11 cellular contexts compared by ENCODE assay signal in genomic region chr10:75410135-75410787, GRCh38. TPM values are rescaled to one million over a fixed set of nuclear protein-coding genes. Genes with fewer than 3 reads are reported as not detected.
A peak's percentile ranks its signal among the peaks of the same experiment; 100 is the strongest.
DNase-seq lines count a peak whose midpoint lies in the region; ATAC-seq and TF ChIP-seq lines count a peak whose summit lies in the region.
"Had no signal": no experiment of that assay in that cellular context is flagged by ENCODE, and none has a peak within 500 bp of the region (broad histone marks: within the 10 kb centered on the region; RNA-seq: fewer than 3 reads in every experiment).

No MANE protein-coding gene starts in this region.

- H3K36me3 Mint-ChIP-seq in activated T-cell treated with anti-CD3 and anti-CD28 coated beads, Interleukin-2, amount 50 U/mL, for 72 hours (ENCODE audit: insufficient read depth in 2 of 2): peaks cover 0 to 2% of the 10 kb centered on the region in 2 donors
- H3K36me3 Mint-ChIP-seq in activated T-helper 1 cell treated with anti-CD3 and anti-CD28 coated beads, Interleukin-12 subunit alpha, Interleukin-12 subunit beta, Interleukin-2, Interleukin-4 antibody, amounts not matched to agents 30 ng/mL and 10 ng/mL and 1 ng/mL, durations not matched to agents 14 hours and 24 hours and 36 hours (ENCODE audit: low read depth): peaks cover 5% of the 10 kb centered on the region
- peaks cover 0 to 2% (median 0%) of the 10 kb centered on the region in 3 donors for H3K36me3 Mint-ChIP-seq in immature natural killer cell

- H3K27ac ChIP-seq in suprapubic skin (peak overlapping the region; percentile 92), transverse colon (peak overlapping the region in 2 of 4 donors; percentile 86 to 92)

- H3K4me1 ChIP-seq in suprapubic skin (peaks cover 34% of the 10 kb centered on the region), transverse colon (peaks cover 0 to 22% (median 15%) of the 10 kb centered on the region in 4 donors)
- H3K4me1 ChIP-seq: colonic mucosa had no signal

- 31% methylated on average over 6 of the region's 6 CpGs for WGBS in suprapubic skin
- WGBS in transverse colon (ENCODE audit: low coverage in 1 of 2), 2 donors: 60 to 68% methylated on average over 1 to 6 of the region's 6 CpGs

- intact Hi-C loops in activated T-helper 1 cell treated with anti-CD3 and anti-CD28 coated beads, Interleukin-12 subunit alpha, Interleukin-12 subunit beta, Interleukin-2, Interleukin-4 antibody, amounts not matched to agents 30 ng/mL and 10 ng/mL and 1 ng/mL, durations not matched to agents 14 hours and 24 hours and 36 hours (cut with micrococcal nuclease): no loop called here
- intact Hi-C loops in transverse colon (cut with DNase I; ENCODE audit: low total_unique reads): no loop called here

- TF ChIP-seq EP300 in suprapubic skin (IDR thresholded peaks at IDR 0.05) (no peak), transverse colon (IDR thresholded peaks at IDR 0.05; ENCODE audit: low read depth) (no peak)

- H3K27ac Mint-ChIP-seq in activated T-cell treated with anti-CD3 and anti-CD28 coated beads, Interleukin-2, amount 50 U/mL, for 72 hours: no peak overlapping the region
- no peak overlapping the region for H3K27ac Mint-ChIP-seq in activated T-helper 1 cell treated with anti-CD3 and anti-CD28 coated beads, Interleukin-12 subunit alpha, Interleukin-12 subunit beta, Interleukin-2, Interleukin-4 antibody, amounts not matched to agents 30 ng/mL and 10 ng/mL and 1 ng/mL, durations not matched to agents 14 hours and 24 hours and 36 hours
- H3K27ac Mint-ChIP-seq in immature natural killer cell: no peak overlapping the region

- DNase-seq in activated T-cell treated with anti-CD3 and anti-CD28 coated beads, Interleukin-2, amount 50 U/mL, for 72 hours: no peak
- DNase-seq in activated T-cell treated with anti-CD3 and anti-CD28 coated beads for 4 hours (no peak), immature natural killer cell (no peak), suprapubic skin (ENCODE audit: low spot score in 2 of 2) (no peak), UCSD-AML1 (lab: John Stamatoyannopoulos, UW; ENCODE audit: unreplicated experiment) (no peak), transverse colon (no peak)
- DNase-seq in activated T-helper 1 cell treated with anti-CD3 and anti-CD28 coated beads, Interleukin-12 subunit alpha, Interleukin-12 subunit beta, Interleukin-2, Interleukin-4 antibody, amounts not matched to agents 30 ng/mL and 10 ng/mL and 1 ng/mL, durations not matched to agents 14 hours and 24 hours and 36 hours (ENCODE audit: low spot score): no peak
- DNase-seq: OCI-M1 had no signal

- no peak overlapping the region for H3K4me3 ChIP-seq in suprapubic skin
- H3K4me3 ChIP-seq in transverse colon: no peak overlapping the region

- H3K27me3 ChIP-seq in suprapubic skin (no peaks in the 10 kb centered on the region), transverse colon (peaks cover 10% of the 10 kb centered on the region)

- ATAC-seq in activated T-cell treated with anti-CD3 and anti-CD28 coated beads, Interleukin-2, amount 50 U/mL, for 72 hours (replicated peaks in 1 of 2): no peak
- no peak for ATAC-seq in GM21526 (IDR thresholded peaks at IDR 0.05; ENCODE audit: low FRiP score, unreplicated experiment)

- peaks cover 70% of the 10 kb centered on the region for H3K27me3 Mint-ChIP-seq in activated T-cell treated with anti-CD3 and anti-CD28 coated beads, Interleukin-2, amount 50 U/mL, for 72 hours (ENCODE audit: low read depth)
- H3K27me3 Mint-ChIP-seq in activated T-helper 1 cell treated with anti-CD3 and anti-CD28 coated beads, Interleukin-12 subunit alpha, Interleukin-12 subunit beta, Interleukin-2, Interleukin-4 antibody, amounts not matched to agents 30 ng/mL and 10 ng/mL and 1 ng/mL, durations not matched to agents 14 hours and 24 hours and 36 hours (ENCODE audit: insufficient read depth): peaks cover 54% of the 10 kb centered on the region
- peaks cover 17 to 30% (median 27%) of the 10 kb centered on the region in 3 donors for H3K27me3 Mint-ChIP-seq in immature natural killer cell (ENCODE audit: low read depth in 3 of 3)

- H3K4me3 Mint-ChIP-seq in activated T-cell treated with anti-CD3 and anti-CD28 coated beads, Interleukin-2, amount 50 U/mL, for 72 hours: peak overlapping the region; percentile 74 to 77
- peak overlapping the region; percentile 64 for H3K4me3 Mint-ChIP-seq in activated T-helper 1 cell treated with anti-CD3 and anti-CD28 coated beads, Interleukin-12 subunit alpha, Interleukin-12 subunit beta, Interleukin-2, Interleukin-4 antibody, amounts not matched to agents 30 ng/mL and 10 ng/mL and 1 ng/mL, durations not matched to agents 14 hours and 24 hours and 36 hours
- H3K4me3 Mint-ChIP-seq in immature natural killer cell: peak overlapping the region; percentile 81 to 85 (median 83)

- TF ChIP-seq POLR2A in suprapubic skin (IDR thresholded peaks at IDR 0.05) (no peak), transverse colon (IDR thresholded peaks at IDR 0.05) (no peak)

- H3K9me3 Mint-ChIP-seq in activated T-cell treated with anti-CD3 and anti-CD28 coated beads, Interleukin-2, amount 50 U/mL, for 72 hours: no peaks in the 10 kb centered on the region
- H3K9me3 Mint-ChIP-seq in activated T-helper 1 cell treated with anti-CD3 and anti-CD28 coated beads, Interleukin-12 subunit alpha, Interleukin-12 subunit beta, Interleukin-2, Interleukin-4 antibody, amounts not matched to agents 30 ng/mL and 10 ng/mL and 1 ng/mL, durations not matched to agents 14 hours and 24 hours and 36 hours: no peaks in the 10 kb centered on the region
- peaks cover 0 to 2% (median 0%) of the 10 kb centered on the region in 6 donors for H3K9me3 Mint-ChIP-seq in immature natural killer cell

- no peaks in the 10 kb centered on the region for H3K36me3 ChIP-seq in suprapubic skin
- no peaks in the 10 kb centered on the region for H3K36me3 ChIP-seq in transverse colon
- H3K36me3 ChIP-seq: colonic mucosa had no signal

- TF ChIP-seq CTCF in suprapubic skin (IDR thresholded peaks at IDR 0.05): no peak
- no peak for TF ChIP-seq CTCF in transverse colon (IDR thresholded peaks at IDR 0.05)

- in situ Hi-C loops in transverse colon (cut with MboI; ENCODE audit: low pct_ligation_motif_present in 1 of 4, low pct_unique_long_range_greater_than_20kb in 1 of 4, low sequenced_read_pairs in 3 of 4): loop anchor here (25.0 kb wide), 3 partner anchors 227 to 627 kb away; no protein-coding TSS in a partner anchor

- peaks cover 15% of the 10 kb centered on the region for H3K4me1 Mint-ChIP-seq in activated T-cell treated with anti-CD3 and anti-CD28 coated beads, Interleukin-2, amount 50 U/mL, for 72 hours (ENCODE audit: low read depth)
- peaks cover 7% of the 10 kb centered on the region for H3K4me1 Mint-ChIP-seq in activated T-helper 1 cell treated with anti-CD3 and anti-CD28 coated beads, Interleukin-12 subunit alpha, Interleukin-12 subunit beta, Interleukin-2, Interleukin-4 antibody, amounts not matched to agents 30 ng/mL and 10 ng/mL and 1 ng/mL, durations not matched to agents 14 hours and 24 hours and 36 hours (ENCODE audit: low read depth)
- H3K4me1 Mint-ChIP-seq in immature natural killer cell: peaks cover 17 to 28% of the 10 kb centered on the region in 2 donors

- no peaks in the 10 kb centered on the region for H3K9me3 ChIP-seq in suprapubic skin
- no peaks in the 10 kb centered on the region for H3K9me3 ChIP-seq in transverse colon
- H3K9me3 ChIP-seq: colonic mucosa had no signal

RNA-seq across cellular contexts. Expression of gene ZNF503, which starts 8.7 kb away (rescaled TPM):
- 1 to 10 TPM in 1 of 2 donors, under 1 TPM in 1; 0.50 to 1.3 TPM for total RNA-seq in activated T-cell treated with anti-CD3 and anti-CD28 coated beads, Interleukin-2, amount 50 U/mL, for 72 hours
- 0.07 TPM in 1 of 2 replicates, not detected in the other for total RNA-seq in activated T-helper 1 cell treated with anti-CD3 and anti-CD28 coated beads, Interleukin-12 subunit alpha, Interleukin-12 subunit beta, Interleukin-2, Interleukin-4 antibody, amounts not matched to agents 30 ng/mL and 10 ng/mL and 1 ng/mL, durations not matched to agents 14 hours and 24 hours and 36 hours
- under 1 TPM; 0.05 to 0.09 (median 0.07) TPM for polyA plus RNA-seq in immature natural killer cell
- total RNA-seq in suprapubic skin (1 to 10 TPM; 5.7 to 7.6 (median 6.6) TPM), transverse colon (10 to 100 TPM in 1 of 4 donors, 1 to 10 TPM in 3; 3.0 to 17.9 (median 7.2) TPM)

RNA-seq across cellular contexts. Expression of gene LRMDA, which starts 21.2 kb away (rescaled TPM):
- total RNA-seq in activated T-cell treated with anti-CD3 and anti-CD28 coated beads, Interleukin-2, amount 50 U/mL, for 72 hours: not detected
- total RNA-seq in activated T-helper 1 cell treated with anti-CD3 and anti-CD28 coated beads, Interleukin-12 subunit alpha, Interleukin-12 subunit beta, Interleukin-2, Interleukin-4 antibody, amounts not matched to agents 30 ng/mL and 10 ng/mL and 1 ng/mL, durations not matched to agents 14 hours and 24 hours and 36 hours: not detected in 2 replicates
- polyA plus RNA-seq in immature natural killer cell: 10 to 100 TPM in 1 of 3 donors, 1 to 10 TPM in 2; 1.7 to 14.2 (median 2.3) TPM
- total RNA-seq in suprapubic skin (1 to 10 TPM in 2 of 4 donors, under 1 TPM in 1, not detected in 1; 0.10 to 2.9 (median 1.9) TPM), transverse colon (1 to 10 TPM; 2.2 to 7.8 (median 4.5) TPM)
- total RNA-seq: activated CD8-positive, alpha-beta memory T cell treated with anti-CD3 and anti-CD28 coated beads for 36 hours had no signal
